ENCODE assay signal across 16 cellular contexts in genomic region chr5:141041427-141041785, GRCh38. TPM values are rescaled to one million over a fixed set of nuclear protein-coding genes. Genes with fewer than 3 reads are reported as not detected.
"Had no signal": no experiment of that assay in that cellular context is flagged by ENCODE, and none has a peak within 500 bp of the region (broad histone marks: within the 10 kb centered on the region; RNA-seq: fewer than 3 reads in every experiment).

No MANE protein-coding gene starts in this region.

- H3K4me3 Mint-ChIP-seq: activated naive CD8-positive, alpha-beta T cell treated with anti-CD3 and anti-CD28 coated beads for 36 hours; central memory CD8-positive, alpha-beta T cell; natural killer cell treated with Interleukin-12 subunit alpha and Interleukin-12 subunit beta and Interleukin-15 and Interleukin-18, amount 100 ng/mL, for 72 hours had no signal

- H3K9me3 Mint-ChIP-seq: central memory CD8-positive, alpha-beta T cell had no signal

- H3K4me1 Mint-ChIP-seq: activated naive CD8-positive, alpha-beta T cell treated with anti-CD3 and anti-CD28 coated beads for 36 hours; central memory CD8-positive, alpha-beta T cell had no signal

- H3K27ac ChIP-seq: colonic mucosa, gastrocnemius medialis, left ventricle myocardium inferior, tibial artery had no signal

- H3K27ac Mint-ChIP-seq: activated naive CD8-positive, alpha-beta T cell treated with anti-CD3 and anti-CD28 coated beads for 36 hours; natural killer cell treated with Interleukin-12 subunit alpha and Interleukin-12 subunit beta and Interleukin-15 and Interleukin-18, amount 100 ng/mL, for 72 hours had no signal

- H3K4me1 ChIP-seq: breast epithelium, colonic mucosa, pancreas had no signal

- H3K27me3 ChIP-seq: colonic mucosa, tibial artery had no signal

- H3K9me3 ChIP-seq: breast epithelium, colonic mucosa, esophagus squamous epithelium, gastrocnemius medialis, left ventricle myocardium inferior, pancreas, tibial artery had no signal

- H3K36me3 Mint-ChIP-seq: activated naive CD8-positive, alpha-beta T cell treated with anti-CD3 and anti-CD28 coated beads for 36 hours; natural killer cell treated with Interleukin-12 subunit alpha and Interleukin-12 subunit beta and Interleukin-15 and Interleukin-18, amount 100 ng/mL, for 72 hours had no signal

- H3K36me3 ChIP-seq: breast epithelium, colonic mucosa, esophagus squamous epithelium, gastrocnemius medialis, left ventricle myocardium inferior, pancreas, tibial artery, WERI-Rb-1 had no signal

RNA-seq across cellular contexts. Expression of gene PCDHB1, which starts 9.8 kb away (rescaled TPM):
- total RNA-seq: activated naive CD8-positive, alpha-beta T cell treated with anti-CD3 and anti-CD28 coated beads for 36 hours; astrocyte; colonic mucosa; esophagus squamous epithelium; gastrocnemius medialis; left ventricle myocardium inferior; lung microvascular endothelial cell; natural killer cell treated with Interleukin-12 subunit alpha and Interleukin-12 subunit beta and Interleukin-15 and Interleukin-18, amount 100 ng/mL, for 72 hours; pulmonary artery endothelial cell; right cardiac atrium; T-helper 2 cell treated with Interferon-gamma antibody and Interleukin-4, amounts not matched to agents 100 ng/mL and 5 ng/mL, for 36 hours had no signal
- polyA plus RNA-seq: right cardiac atrium had no signal

RNA-seq across cellular contexts. Expression of gene PCDHB2, which starts 53.0 kb away (rescaled TPM):
- total RNA-seq: activated naive CD8-positive, alpha-beta T cell treated with anti-CD3 and anti-CD28 coated beads for 36 hours; natural killer cell treated with Interleukin-12 subunit alpha and Interleukin-12 subunit beta and Interleukin-15 and Interleukin-18, amount 100 ng/mL, for 72 hours had no signal

RNA-seq across cellular contexts. Expression of gene PCDHB3, which starts 58.9 kb away (rescaled TPM):
- total RNA-seq: activated naive CD8-positive, alpha-beta T cell treated with anti-CD3 and anti-CD28 coated beads for 36 hours; natural killer cell treated with Interleukin-12 subunit alpha and Interleukin-12 subunit beta and Interleukin-15 and Interleukin-18, amount 100 ng/mL, for 72 hours; T-helper 2 cell treated with Interferon-gamma antibody and Interleukin-4, amounts not matched to agents 100 ng/mL and 5 ng/mL, for 36 hours had no signal
